ENCODE assay signal across 1 cellular context in the genomic region with DNA sequence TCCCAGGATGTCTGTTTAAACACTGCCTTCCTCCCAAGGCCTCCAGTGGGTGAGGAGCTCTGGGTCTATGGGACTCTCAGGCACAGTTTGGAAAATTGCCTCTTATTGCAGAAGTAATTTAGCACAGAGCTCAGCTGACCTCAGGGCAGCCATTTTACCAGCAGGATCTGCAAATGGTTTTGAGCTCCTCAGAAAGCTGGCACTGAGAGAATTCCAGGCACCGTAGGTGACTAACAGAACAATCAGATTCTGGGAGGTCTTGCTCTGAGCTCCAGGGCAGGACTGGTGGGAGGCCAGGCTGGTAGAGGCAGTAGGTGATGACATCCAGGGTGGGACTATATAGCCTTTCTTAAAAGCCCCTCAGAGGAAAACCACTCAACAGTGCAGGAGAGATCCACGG.
TF ChIP-seq lines count a peak whose summit lies in the region.

No MANE protein-coding gene starts in this region.

TF ChIP-seq in WTC11, 78 proteins besides CTCF, POLR2A, EP300 and RAD21:
- peak; percentile 36; the same call in 1 of the 2 replicates for TF ChIP-seq ZNF423 (CRISPR knock-in tag; IDR thresholded peaks at IDR 0.05)
- no peak for TF ChIP-seq SMAD3 (CRISPR knock-in tag; IDR thresholded peaks at IDR 0.05; ENCODE audit: borderline replicate concordance)
